In genomic region chr10:23405540-23405939, GRCh38 we compare ENCODE assay signal across 31 cellular contexts. TPM values are rescaled to one million over a fixed set of nuclear protein-coding genes. Genes with fewer than 3 reads are reported as not detected.
DNase-seq lines count a peak whose midpoint lies in the region; ATAC-seq and TF ChIP-seq lines count a peak whose summit lies in the region.
"Had no signal": no experiment of that assay in that cellular context is flagged by ENCODE, and none has a peak within 500 bp of the region (broad histone marks: within the 10 kb centered on the region; RNA-seq: fewer than 3 reads in every experiment).

No MANE protein-coding gene starts in this region.

- H3K18ac ChIP-seq in trophoblast cell (ENCODE audit: low read length) = no peak overlapping the region

- peak; percentile 76 for ATAC-seq in left ventricle myocardium superior
- ATAC-seq in HG02885 (IDR thresholded peaks at IDR 0.05; ENCODE audit: poor library complexity, unreplicated experiment) = no peak
- no peak for ATAC-seq in GM19023 (IDR thresholded peaks at IDR 0.05; ENCODE audit: unreplicated experiment)
- ATAC-seq in HG03196 (IDR thresholded peaks at IDR 0.05; ENCODE audit: unreplicated experiment) = no peak
- ATAC-seq: activated T-cell treated with anti-CD3 and anti-CD28 coated beads, Interleukin-2, amount 50 U/mL, for 72 hours; sciatic nerve; stimulated activated naive B cell treated with anti-CD40 and anti-IgM and Interleukin-4, amounts not matched to agents 10 μg/mL and 1 μg/mL and 100 μg/mL, for 72 hours had no signal

- in situ Hi-C loops in brain microvascular endothelial cell (cut with HindIII; ENCODE audit: low pct_ligation_motif_present, low sequenced_read_pairs) = no loop called here

- H2AFZ ChIP-seq in trophoblast cell (ENCODE audit: insufficient read depth, low read length, poor library complexity) = no peak overlapping the region
- H2AFZ ChIP-seq: PC-9 had no signal

- H3K9ac ChIP-seq in trophoblast cell (ENCODE audit: low read length) = no peak overlapping the region

- no peak overlapping the region for H3K23ac ChIP-seq in trophoblast cell (ENCODE audit: low read length)

- H3K4me3 ChIP-seq in brain microvascular endothelial cell (ENCODE audit: low read depth, low read length) (no peak overlapping the region), trophoblast cell (ENCODE audit: low read depth, low read length) (no peak overlapping the region)
- H3K4me3 ChIP-seq: esophagus squamous epithelium, lower lobe of right lung, PC-9 had no signal

- no peaks in the 10 kb centered on the region for H3K27me3 ChIP-seq in brain microvascular endothelial cell (replicated peaks)
- no peaks in the 10 kb centered on the region for H3K27me3 ChIP-seq in trophoblast cell (ENCODE audit: insufficient read depth, low read length)
- H3K27me3 ChIP-seq: esophagus squamous epithelium had no signal

- DNase-seq in HuH-7.5 (ENCODE audit: low spot score) (peak; percentile 46), brain microvascular endothelial cell (peak; percentile 29), left ventricle myocardium superior (no peak), trophoblast cell (peak; percentile 53 to 82), AG08396 (ENCODE audit: low spot score) (no peak)
- DNase-seq: activated CD4-positive, alpha-beta T cell treated with anti-CD3 and anti-CD28 coated beads, Interleukin-2, amount 50 U/mL, for 1 hour; activated naive CD4-positive, alpha-beta T cell treated with anti-CD3 and anti-CD28 coated beads, Interleukin-2, amount 10 ng/mL, durations not matched to agents 7 days and 5 days; activated T-cell treated with anti-CD3 and anti-CD28 coated beads, Interleukin-2, amount 50 U/mL, for 72 hours; C1 segment of cervical spinal cord; central memory CD4-positive, alpha-beta T cell; COR-L47; esophagus squamous epithelium; GDM1; H9; islet precursor cell; Karpas-422; lower lobe of right lung; NCI-H1048; NCI-H187; NCI-H524 treated with DMSO at 0.1 percent for 48 hours; NK-92 treated with Interleukin-12 subunit alpha and Interleukin-12 subunit beta, amount 100 ng/mL, for 24 hours; PC-9; SHP77; stimulated activated CD4-positive, alpha-beta T cell treated with anti-CD3 and anti-CD28 coated beads, Interleukin-15, amount 100 ng/mL, for 24 hours; stimulated activated naive B cell treated with anti-CD40 and anti-IgM and Interleukin-4, amounts not matched to agents 10 μg/mL and 1 μg/mL and 100 μg/mL, for 72 hours; T-helper 9 cell; WERI-Rb-1 had no signal

- no peak overlapping the region for H2BK12ac ChIP-seq in trophoblast cell (ENCODE audit: low read length)

- no peak overlapping the region for H4K12ac ChIP-seq in trophoblast cell (ENCODE audit: low read depth, low read length)

- H3K4ac ChIP-seq in trophoblast cell (ENCODE audit: low read depth, low read length) = no peak overlapping the region

- no peaks in the 10 kb centered on the region for H3K79me1 ChIP-seq in trophoblast cell (ENCODE audit: low read length)

- no peaks in the 10 kb centered on the region for H3K4me1 ChIP-seq in trophoblast cell (ENCODE audit: control insufficient read depth in 1 of 2, insufficient read depth in 2 of 2, low read length in 2 of 2)
- H3K4me1 ChIP-seq: esophagus squamous epithelium, lower lobe of right lung had no signal

- no peak overlapping the region for H3K4me2 ChIP-seq in trophoblast cell (ENCODE audit: low read length)
- H3K4me2 ChIP-seq: PC-9 had no signal

- intact Hi-C loops in left ventricle myocardium superior (cut with micrococcal nuclease) = no loop called here

- no peaks in the 10 kb centered on the region for H3K79me2 ChIP-seq in trophoblast cell (ENCODE audit: control insufficient read depth, insufficient read depth, low read length, poor library complexity)

- H3K14ac ChIP-seq in trophoblast cell (ENCODE audit: low read length) = no peak overlapping the region

- H2AK5ac ChIP-seq in trophoblast cell (ENCODE audit: low read length) = no peak overlapping the region

- no peak overlapping the region for H2BK5ac ChIP-seq in trophoblast cell (ENCODE audit: low read depth, low read length, poor library complexity)

- no CpG with 5 or more reads among the region's 3 CpGs for WGBS in trophoblast cell (ENCODE audit: extremely low coverage, insufficient coverage, insufficient read length)

- H3K27ac ChIP-seq in brain microvascular endothelial cell (no peak overlapping the region), trophoblast cell (ENCODE audit: low read depth, low read length) (no peak overlapping the region)
- H3K27ac ChIP-seq: esophagus squamous epithelium, lower lobe of right lung, PC-9, WERI-Rb-1 had no signal

- no peak overlapping the region for H4K91ac ChIP-seq in trophoblast cell (ENCODE audit: low read depth, low read length)

- no peaks in the 10 kb centered on the region for H3K36me3 ChIP-seq in brain microvascular endothelial cell (replicated peaks)
- no peaks in the 10 kb centered on the region for H3K36me3 ChIP-seq in trophoblast cell (ENCODE audit: control insufficient read depth in 1 of 2, insufficient read depth in 2 of 2, low read length in 2 of 2)
- H3K36me3 ChIP-seq: esophagus squamous epithelium, lower lobe of right lung, WERI-Rb-1 had no signal

- H4K8ac ChIP-seq in trophoblast cell (ENCODE audit: low read depth, low read length) = no peak overlapping the region

- H2BK120ac ChIP-seq in trophoblast cell (ENCODE audit: insufficient read depth, low read length, poor library complexity) = no peak overlapping the region

- TF ChIP-seq CTCF in brain microvascular endothelial cell (IDR thresholded peaks at IDR 0.05; ENCODE audit: low read depth, low read length, missing control alignments) = no peak

- no peaks in the 10 kb centered on the region for H3K9me3 ChIP-seq in trophoblast cell (ENCODE audit: insufficient read depth, low read depth, low read length)
- H3K9me3 ChIP-seq: esophagus squamous epithelium, lower lobe of right lung had no signal

RNA-seq across cellular contexts. Expression of gene OTUD1, which starts 33.3 kb away (rescaled TPM):
- total RNA-seq in left ventricle myocardium superior = 14.6 TPM
- polyA plus RNA-seq in trophoblast cell (2013) = 3.3 and 3.5 TPM in 2 replicates

Comparison
In these comparisons a context has a peak if more than half of its experiments do, and no peak if none do; other contexts are left out.
1. DNase-seq: peak in HuH-7.5 (single experiment), brain microvascular endothelial cell (single experiment) and trophoblast cell (2 of 2); none in left ventricle myocardium superior (single experiment) and AG08396 (single experiment).